10 cellular contexts compared by ENCODE assay signal in genomic region chr10:78255796-78256638, GRCh38.
DNase-seq lines count a peak whose midpoint lies in the region; ATAC-seq and TF ChIP-seq lines count a peak whose summit lies in the region.
"Had no signal": no experiment of that assay in that cellular context is flagged by ENCODE, and none has a peak within 500 bp of the region (broad histone marks: within the 10 kb centered on the region; RNA-seq: fewer than 3 reads in every experiment).

No MANE protein-coding gene starts in this region.

- peaks cover 2 to 14% (median 8%) of the 10 kb centered on the region in 5 experiments for H3K9me3 Mint-ChIP-seq in brain

- H3K27ac ChIP-seq in upper lobe of right lung, result peak overlapping the region; percentile 36
- H3K27ac ChIP-seq: 22Rv1, KMS-11 had no signal

- H3K4me3 ChIP-seq in upper lobe of right lung, result no peak overlapping the region

- intact Hi-C loops in upper lobe of right lung (cut with DNase I), result no loop called here

- no peak overlapping the region for H3K4me3 Mint-ChIP-seq in brain

- H3K36me3 Mint-ChIP-seq in brain, result no peaks in the 10 kb centered on the region

- peak overlapping the region in 3 of 5 experiments; percentile 63 to 81 (median 81) for H3K27ac Mint-ChIP-seq in brain

- H3K27me3 Mint-ChIP-seq in brain, result no peaks in the 10 kb centered on the region

- DNase-seq in DMS153 (lab: John Stamatoyannopoulos, UW) (peak; percentile 17), DMS153 treated with DMSO at 0.1 percent for 48 hours (lab: John Stamatoyannopoulos, UW; ENCODE audit: unreplicated experiment) (no peak), left kidney (ENCODE audit: low read depth, low spot score) (peak; percentile 36), upper lobe of right lung (no peak), GM10248 (ENCODE audit: extremely low spot score) (no peak), NCI-H1436 treated with DMSO at 0.1 percent for 48 hours (lab: John Stamatoyannopoulos, UW) (no peak)

- peaks cover 11% of the 10 kb centered on the region for H3K4me1 ChIP-seq in upper lobe of right lung

- peaks cover 57% of the 10 kb centered on the region for H3K4me1 Mint-ChIP-seq in brain

- H3K9me3 ChIP-seq in upper lobe of right lung, result no peaks in the 10 kb centered on the region

- POLR2A ChIA-PET in GM10248 (lab: Yijun Ruan, JAX), result no interaction called here

- TF ChIP-seq CTCF in brain (conservative IDR thresholded peaks at IDR 0.05), result no peak
- TF ChIP-seq CTCF in upper lobe of right lung (IDR thresholded peaks at IDR 0.05), result no peak
- TF ChIP-seq CTCF in GM10248 (IDR thresholded peaks at IDR 0.05; ENCODE audit: control extremely low read depth, extremely low read depth, low read depth, missing control alignments), result no peak

- no peaks in the 10 kb centered on the region for H3K36me3 ChIP-seq in upper lobe of right lung

- CTCF ChIA-PET in GM10248 (lab: Yijun Ruan, JAX), result no interaction called here

- no peaks in the 10 kb centered on the region for H3K27me3 ChIP-seq in upper lobe of right lung

- ATAC-seq in upper lobe of right lung (peak; percentile 85), GM21619 (IDR thresholded peaks at IDR 0.05; ENCODE audit: unreplicated experiment) (no peak)

Comparison
In these comparisons a context has a peak if more than half of its experiments do, and no peak if none do; other contexts are left out.
1. DNase-seq: peak in DMS153 (single experiment) and left kidney (single experiment); none in DMS153 treated with DMSO at 0.1 percent for 48 hours (single experiment), upper lobe of right lung (single experiment), GM10248 (single experiment) and NCI-H1436 treated with DMSO at 0.1 percent for 48 hours (single experiment).